1 cellular context compared by ENCODE assay signal in the genomic region with DNA sequence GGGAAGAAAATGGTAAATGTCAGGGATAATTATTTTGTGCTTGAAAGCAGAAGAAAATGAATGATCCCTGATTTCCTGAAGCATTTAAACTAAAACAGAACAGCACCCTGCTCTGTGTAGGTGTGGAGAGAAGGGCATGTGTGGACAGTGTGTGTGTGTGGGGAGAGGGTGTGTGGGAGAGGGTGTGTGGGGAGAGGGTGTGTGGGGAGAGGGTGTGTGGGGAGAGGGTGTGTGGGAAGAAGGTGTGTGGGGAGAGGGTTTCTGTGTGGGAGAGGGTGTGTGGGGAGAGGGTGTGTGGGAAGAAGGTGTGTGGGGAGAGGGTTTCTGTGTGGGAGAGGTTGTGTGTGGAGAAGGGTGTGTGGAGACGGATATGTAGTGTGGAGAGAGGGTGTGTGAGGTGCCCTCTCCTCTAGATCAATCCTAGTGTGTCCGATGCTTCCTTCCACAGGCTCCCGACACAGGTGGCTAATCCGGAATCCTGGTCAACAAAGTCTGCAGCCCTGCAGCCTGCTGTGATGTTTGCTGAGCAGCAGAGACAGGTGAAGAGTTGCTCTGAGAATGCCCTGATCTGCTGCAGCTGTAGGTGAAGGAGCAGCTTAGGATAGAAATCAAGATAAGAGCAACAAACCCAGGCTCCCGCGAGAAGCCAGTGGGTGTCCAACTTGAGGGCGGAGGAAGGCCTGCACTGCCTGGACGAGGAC.
TF ChIP-seq lines count a peak whose summit lies in the region.

No MANE protein-coding gene starts in this region.

TF ChIP-seq in H1, 55 proteins besides CTCF, POLR2A, EP300 and RAD21:
- TF ChIP-seq GABPA (IDR thresholded peaks at IDR 0.05; ENCODE audit: borderline replicate concordance, insufficient read depth, low read length) = no peak
TF ChIP-seq in H1: peak in this region for 0.
